Comparison of ENCODE assay signal across 8 cellular contexts in the genomic region with DNA sequence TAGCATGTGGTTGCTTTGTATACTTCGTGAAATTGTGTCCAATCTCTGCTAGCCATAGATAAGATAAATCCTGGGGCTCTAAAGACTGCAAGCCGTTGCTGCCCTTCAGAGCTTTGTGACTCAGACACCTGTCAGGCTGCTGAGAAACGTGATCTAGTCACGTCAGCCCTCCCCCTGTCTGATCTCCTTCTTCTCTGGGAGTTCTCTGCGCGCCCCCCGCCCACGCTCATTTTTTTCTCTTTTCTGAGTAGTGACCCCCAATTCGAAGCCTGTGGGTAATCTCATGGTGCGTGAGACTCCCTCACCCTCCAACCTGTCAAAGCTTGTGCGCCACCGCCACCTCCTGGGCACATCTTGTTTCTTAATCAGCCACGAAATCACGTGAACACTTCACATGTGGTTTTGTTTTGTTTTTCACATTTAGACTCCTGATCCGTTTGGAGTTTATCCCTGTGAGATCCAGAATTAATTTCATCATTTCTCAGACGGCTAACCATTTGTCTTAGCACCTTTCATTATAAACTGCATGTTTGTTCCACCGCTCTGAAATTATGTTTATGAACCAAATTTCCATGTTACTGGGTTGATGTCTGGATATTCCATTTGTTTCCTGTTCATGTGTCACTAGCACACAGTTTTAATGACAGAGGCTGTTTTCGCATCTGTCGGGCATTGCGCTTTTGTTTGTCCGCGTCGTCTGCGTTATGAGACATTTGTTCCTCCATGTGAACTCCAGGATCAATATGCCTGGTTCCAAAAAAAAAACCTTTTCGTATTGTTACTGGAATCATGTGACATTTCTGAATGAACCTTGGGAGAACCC. TPM values are rescaled to one million over a fixed set of nuclear protein-coding genes. Genes with fewer than 3 reads are reported as not detected.
DNase-seq lines count a peak whose midpoint lies in the region; ATAC-seq, FAIRE-seq and TF ChIP-seq lines count a peak whose summit lies in the region.

No MANE protein-coding gene starts in this region.

- H3K4me3 Mint-ChIP-seq in activated naive CD8-positive, alpha-beta T cell treated with anti-CD3 and anti-CD28 coated beads, Interleukin-2, amount 50 U/mL, for 24 hours = peak overlapping the region; percentile 85

- peak overlapping the region; percentile 88 for H3K27ac Mint-ChIP-seq in activated naive CD8-positive, alpha-beta T cell treated with anti-CD3 and anti-CD28 coated beads, Interleukin-2, amount 50 U/mL, for 24 hours

- H3K4me1 Mint-ChIP-seq in activated naive CD8-positive, alpha-beta T cell treated with anti-CD3 and anti-CD28 coated beads, Interleukin-2, amount 50 U/mL, for 24 hours = peaks cover 27% of the 10 kb centered on the region

- WGBS in pancreas, 2 donors = 0 to 1% methylated on average over 25 of the region's 25 CpGs

- DNase-seq in GM10266 (ENCODE audit: extremely low spot score) (peak; percentile 88), M059J (ENCODE audit: low read depth) (peak; percentile 75), SW 1271 (lab: John Stamatoyannopoulos, UW) (peak; percentile 30 to 70), cardiac muscle cell (ENCODE audit: low read depth in 1 of 2, low spot score in 1 of 2) (peak; percentile 77 to 86), pancreas (peak; percentile 62 to 83 (median 76)), thoracic aorta (ENCODE audit: low spot score) (no peak)
- peak; percentile 79 for DNase-seq in activated naive CD8-positive, alpha-beta T cell treated with anti-CD3 and anti-CD28 coated beads, Interleukin-2, amount 50 U/mL, for 24 hours

- no peaks in the 10 kb centered on the region for H3K9me3 ChIP-seq in cardiac muscle cell (ENCODE audit: low read depth)
- no peaks in the 10 kb centered on the region for H3K9me3 ChIP-seq in pancreas
- no peaks in the 10 kb centered on the region for H3K9me3 ChIP-seq in thoracic aorta

- H3K27me3 ChIP-seq in cardiac muscle cell (no peaks in the 10 kb centered on the region), pancreas (no peaks in the 10 kb centered on the region), thoracic aorta (replicated peaks; ENCODE audit: insufficient read depth) (no peaks in the 10 kb centered on the region)

- H3K36me3 ChIP-seq in cardiac muscle cell = no peaks in the 10 kb centered on the region
- H3K36me3 ChIP-seq in pancreas = no peaks in the 10 kb centered on the region
- H3K36me3 ChIP-seq in thoracic aorta = no peaks in the 10 kb centered on the region

- peaks cover 4% of the 10 kb centered on the region for H3K36me3 Mint-ChIP-seq in activated naive CD8-positive, alpha-beta T cell treated with anti-CD3 and anti-CD28 coated beads, Interleukin-2, amount 50 U/mL, for 24 hours (ENCODE audit: low read depth)

- H3K4me3 ChIP-seq in cardiac muscle cell (peak overlapping the region; percentile 98), pancreas (peak overlapping the region; percentile 65 to 97 (median 90)), thoracic aorta (peak overlapping the region; percentile 78)

- H3K4me1 ChIP-seq in cardiac muscle cell (ENCODE audit: low read depth) (peaks cover 3% of the 10 kb centered on the region), pancreas (peaks cover 0 to 22% (median 5%) of the 10 kb centered on the region in 3 donors), thoracic aorta (ENCODE audit: control insufficient read depth in 1 of 2, low read depth in 2 of 2) (peaks cover 10 to 25% of the 10 kb centered on the region in 2 donors)

- no peaks in the 10 kb centered on the region for H3K9me3 Mint-ChIP-seq in activated naive CD8-positive, alpha-beta T cell treated with anti-CD3 and anti-CD28 coated beads, Interleukin-2, amount 50 U/mL, for 24 hours

- peak; percentile 77 for ATAC-seq in activated naive CD8-positive, alpha-beta T cell treated with anti-CD3 and anti-CD28 coated beads, Interleukin-2, amount 50 U/mL, for 24 hours
- ATAC-seq in pancreas (peak; percentile 78 to 91 (median 86)), thoracic aorta (ENCODE audit: insufficient number of reproducible peaks, low FRiP score, low read depth) (no peak), GM19452 (IDR thresholded peaks at IDR 0.05; ENCODE audit: unreplicated experiment) (no peak)

- intact Hi-C loops in pancreas (cut with DNase I) = loop anchor here in 1 of 3 donors (10.0 kb wide), 1 partner anchor 272 kb away; no protein-coding TSS in a partner anchor

- H3K27ac ChIP-seq in cardiac muscle cell (peak overlapping the region; percentile 98), pancreas (peak overlapping the region; percentile 92 to 95 (median 92)), thoracic aorta (peak overlapping the region; percentile 93 to 97)

- no peaks in the 10 kb centered on the region for H3K27me3 Mint-ChIP-seq in activated naive CD8-positive, alpha-beta T cell treated with anti-CD3 and anti-CD28 coated beads, Interleukin-2, amount 50 U/mL, for 24 hours

- TF ChIP-seq CTCF in GM10266 (IDR thresholded peaks at IDR 0.05; ENCODE audit: control insufficient read depth, insufficient read depth, low read depth, missing control alignments) (peak; percentile 89), cardiac muscle cell (IDR thresholded peaks at IDR 0.05; ENCODE audit: low read depth, low read length) (peak; percentile 68), pancreas (IDR thresholded peaks at IDR 0.05) (peak; percentile 37 to 43 (median 42)), thoracic aorta (IDR thresholded peaks at IDR 0.05) (peak; percentile 47)

- peak; percentile 29 for FAIRE-seq in pancreas (lab: Jason Lieb, UNC)

RNA-seq across cellular contexts. Expression of a gene that starts 1.0 kb away (rescaled TPM):
- 12.9 and 23.1 TPM in 2 replicates for total RNA-seq in M059J (2014; rRNA removed; shearing (Covaris generic))
- total RNA-seq in cardiac muscle cell (25.8 and 31.8 TPM in 2 replicates), pancreas (10 to 100 TPM in 1 of 6 donors, 1 to 10 TPM in 5; 4.9 to 10.3 (median 6.3) TPM), thoracic aorta (10 to 100 TPM; 17.1 to 27.2 TPM)
- polyA plus RNA-seq in cardiac muscle cell (4.1 and 9.5 TPM in 2 replicates), pancreas (1 to 10 TPM; 1.2 to 3.3 TPM)

RNA-seq across cellular contexts. Expression of a gene that starts 16.2 kb away (rescaled TPM):
- not detected in 2 replicates for total RNA-seq in M059J (2014; rRNA removed; shearing (Covaris generic))
- total RNA-seq in cardiac muscle cell (3.1 and 39.4 TPM in 2 replicates), pancreas (10 to 100 TPM in 4 of 6 donors, 1 to 10 TPM in 1, under 1 TPM in 1; 0.37 to 49.7 (median 39.0) TPM), thoracic aorta (under 1 TPM in 1 of 2 donors, not detected in 1; 0.81 TPM)
- polyA plus RNA-seq in cardiac muscle cell (10.9 and 36.3 TPM in 2 replicates), pancreas (100 to 1,000 TPM in 1 of 2 donors, 1 to 10 TPM in 1; 3.8 to 131 TPM)

RNA-seq across cellular contexts. Expression of a gene that starts 45.0 kb away (rescaled TPM):
- total RNA-seq in M059J (2014; rRNA removed; shearing (Covaris generic)) = 0.10 TPM in 1 of 2 replicates, not detected in the other
- total RNA-seq in cardiac muscle cell (0.92 and 1.5 TPM in 2 replicates), pancreas (1 to 10 TPM in 3 of 6 donors, under 1 TPM in 2, not detected in 1; 0.09 to 2.5 (median 1.1) TPM), thoracic aorta (1 to 10 TPM in 1 of 2 donors, not detected in 1; 1.4 TPM)
- polyA plus RNA-seq in cardiac muscle cell (0.78 and 1.4 TPM in 2 replicates), pancreas (1 to 10 TPM in 1 of 2 donors, not detected in 1; 1.8 TPM)

Comparison
In these comparisons a context has a peak if more than half of its experiments do, and no peak if none do; other contexts are left out.
1. ATAC-seq: peak in activated naive CD8-positive, alpha-beta T cell treated with anti-CD3 and anti-CD28 coated beads, Interleukin-2, amount 50 U/mL, for 24 hours (single experiment) and pancreas (4 of 4); none in thoracic aorta (single experiment) and GM19452 (single experiment).
2. Peak in every context shown above with its lines, with median percentiles within 50 percentile points of each other: CTCF ChIP-seq, H3K27ac ChIP-seq and H3K4me3 ChIP-seq.